ENCODE assay signal across 22 cellular contexts in the genomic region with DNA sequence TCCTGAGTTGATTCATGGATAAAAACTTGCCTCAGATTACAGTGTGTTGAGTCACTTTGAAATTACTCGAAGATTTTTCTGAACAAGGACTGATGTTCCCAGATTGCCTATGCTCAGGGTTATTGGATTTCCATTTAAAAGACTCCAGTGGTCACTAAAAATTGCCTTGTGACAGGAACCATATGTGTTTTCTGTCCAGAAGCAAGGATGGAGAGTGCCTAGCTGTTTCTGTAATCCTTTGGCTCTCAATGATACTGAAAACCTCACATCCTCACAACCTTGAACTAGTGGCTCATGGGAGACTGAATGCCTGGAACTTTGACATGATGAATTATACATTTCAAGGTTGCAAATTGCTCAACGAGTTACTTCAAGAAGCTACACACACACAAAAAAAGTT.
"Had no signal": no experiment of that assay in that cellular context is flagged by ENCODE, and none has a peak within 500 bp of the region (broad histone marks: within the 10 kb centered on the region; RNA-seq: fewer than 3 reads in every experiment).

No MANE protein-coding gene starts in this region.

- DNase-seq: activated CD4-positive, alpha-beta T cell treated with anti-CD3 and anti-CD28 coated beads for 36 hours; activated CD4-positive, alpha-beta T cell treated with anti-CD3 and anti-CD28 coated beads, Interleukin-2, amount 50 U/mL, for 48 hours; activated effector memory CD4-positive, alpha-beta T cell treated with Interleukin-2 at 50 U/mL for 16 hours; activated naive CD4-positive, alpha-beta T cell treated with anti-CD3 and anti-CD28 coated beads for 36 hours; activated naive CD8-positive, alpha-beta T cell treated with anti-CD3 and anti-CD28 coated beads, Interleukin-2, amount 10 ng/mL, durations not matched to agents 7 days and 5 days; activated T-cell treated with anti-CD3 and anti-CD28 coated beads, Interleukin-2, amount 50 U/mL, for 72 hours; amygdala; cortex of kidney; hypothalamus; left colon; lower lobe of right lung; naive thymus-derived CD4-positive, alpha-beta T cell; ovary; spleen; stimulated activated CD4-positive, alpha-beta T cell treated with anti-CD3 and anti-CD28 coated beads, Interleukin-4, amount 100 ng/mL, for 24 hours; stimulated activated naive CD8-positive, alpha-beta T cell treated with anti-CD3 and anti-CD28 coated beads, Interleukin-15, Interleukin-2, amounts not matched to agents 100 U/mL and 50 U/mL, for 24 hours; substantia nigra; T-helper 9 cell; thyroid gland; upper lobe of right lung had no signal

- H3K27ac Mint-ChIP-seq: activated CD4-positive, alpha-beta T cell treated with anti-CD3 and anti-CD28 coated beads for 36 hours; activated naive CD4-positive, alpha-beta T cell treated with anti-CD3 and anti-CD28 coated beads for 36 hours; activated naive CD8-positive, alpha-beta T cell treated with anti-CD3 and anti-CD28 coated beads, Interleukin-2, amount 10 ng/mL, durations not matched to agents 7 days and 5 days; activated T-cell treated with anti-CD3 and anti-CD28 coated beads, Interleukin-2, amount 50 U/mL, for 72 hours; naive thymus-derived CD4-positive, alpha-beta T cell; WTC11 had no signal

- ATAC-seq: activated CD4-positive, alpha-beta T cell treated with anti-CD3 and anti-CD28 coated beads for 36 hours; activated T-cell treated with anti-CD3 and anti-CD28 coated beads, Interleukin-2, amount 50 U/mL, for 72 hours; left colon; lower lobe of right lung; naive thymus-derived CD4-positive, alpha-beta T cell; stimulated activated naive CD8-positive, alpha-beta T cell treated with anti-CD3 and anti-CD28 coated beads, Interleukin-15, Interleukin-2, amounts not matched to agents 100 U/mL and 50 U/mL, for 24 hours; upper lobe of right lung; WTC11 had no signal

- H3K36me3 Mint-ChIP-seq: activated naive CD8-positive, alpha-beta T cell treated with anti-CD3 and anti-CD28 coated beads, Interleukin-2, amount 10 ng/mL, durations not matched to agents 7 days and 5 days; naive thymus-derived CD4-positive, alpha-beta T cell had no signal

- H3K4me3 Mint-ChIP-seq: activated CD4-positive, alpha-beta T cell treated with anti-CD3 and anti-CD28 coated beads for 36 hours; activated naive CD4-positive, alpha-beta T cell treated with anti-CD3 and anti-CD28 coated beads for 36 hours; activated naive CD8-positive, alpha-beta T cell treated with anti-CD3 and anti-CD28 coated beads, Interleukin-2, amount 10 ng/mL, durations not matched to agents 7 days and 5 days; activated T-cell treated with anti-CD3 and anti-CD28 coated beads, Interleukin-2, amount 50 U/mL, for 72 hours; naive thymus-derived CD4-positive, alpha-beta T cell; WTC11 had no signal

- FAIRE-seq: islet of Langerhans had no signal

- H3K27me3 Mint-ChIP-seq: activated CD4-positive, alpha-beta T cell treated with anti-CD3 and anti-CD28 coated beads for 36 hours; activated naive CD8-positive, alpha-beta T cell treated with anti-CD3 and anti-CD28 coated beads, Interleukin-2, amount 10 ng/mL, durations not matched to agents 7 days and 5 days; naive thymus-derived CD4-positive, alpha-beta T cell had no signal

- H3K4me1 Mint-ChIP-seq: activated CD4-positive, alpha-beta T cell treated with anti-CD3 and anti-CD28 coated beads for 36 hours; activated naive CD8-positive, alpha-beta T cell treated with anti-CD3 and anti-CD28 coated beads, Interleukin-2, amount 10 ng/mL, durations not matched to agents 7 days and 5 days; naive thymus-derived CD4-positive, alpha-beta T cell; WTC11 had no signal
